2 cellular contexts compared by ENCODE assay signal in the genomic region with DNA sequence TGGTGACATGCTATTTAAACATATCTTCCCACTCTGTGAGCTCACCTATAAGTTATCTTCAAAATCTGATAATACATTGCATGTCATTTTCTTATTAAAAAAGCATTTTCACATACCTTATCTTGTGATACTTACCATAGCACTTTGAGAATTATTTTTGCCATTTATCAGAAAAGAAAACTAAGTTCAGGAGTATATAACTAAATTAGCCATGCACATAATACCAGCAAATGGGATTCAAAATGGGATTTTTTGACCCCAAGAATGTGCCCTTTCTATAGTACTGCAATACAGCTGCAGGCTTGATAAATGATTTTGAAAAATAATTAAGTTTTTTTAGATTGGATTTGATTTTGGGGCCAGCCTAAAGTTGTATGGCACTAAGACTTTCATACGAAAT.
TF ChIP-seq lines count a peak whose summit lies in the region.

No MANE protein-coding gene starts in this region.

TF ChIP-seq in SK-N-SH treated with all-trans-retinoic acid at 6 μM for 48 hours, 23 proteins besides CTCF, POLR2A, EP300 and RAD21 (continued from another document):
- TF ChIP-seq, protein P1, sequence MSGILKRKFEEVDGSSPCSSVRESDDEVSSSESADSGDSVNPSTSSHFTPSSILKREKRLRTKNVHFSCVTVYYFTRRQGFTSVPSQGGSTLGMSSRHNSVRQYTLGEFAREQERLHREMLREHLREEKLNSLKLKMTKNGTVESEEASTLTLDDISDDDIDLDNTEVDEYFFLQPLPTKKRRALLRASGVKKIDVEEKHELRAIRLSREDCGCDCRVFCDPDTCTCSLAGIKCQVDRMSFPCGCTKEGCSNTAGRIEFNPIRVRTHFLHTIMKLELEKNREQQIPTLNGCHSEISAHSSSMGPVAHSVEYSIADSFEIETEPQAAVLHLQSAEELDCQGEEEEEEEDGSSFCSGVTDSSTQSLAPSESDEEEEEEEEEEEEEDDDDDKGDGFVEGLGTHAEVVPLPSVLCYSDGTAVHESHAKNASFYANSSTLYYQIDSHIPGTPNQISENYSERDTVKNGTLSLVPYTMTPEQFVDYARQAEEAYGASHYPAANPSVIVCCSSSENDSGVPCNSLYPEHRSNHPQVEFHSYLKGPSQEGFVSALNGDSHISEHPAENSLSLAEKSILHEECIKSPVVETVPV (CRISPR knock-in tag; IDR thresholded peaks at IDR 0.05) = no peak
- TF ChIP-seq SNAI2 (CRISPR knock-in tag; IDR thresholded peaks at IDR 0.05) (no peak), TOX (CRISPR knock-in tag; IDR thresholded peaks at IDR 0.05; ENCODE audit: borderline replicate concordance) (no peak), ESRRG (CRISPR knock-in tag; IDR thresholded peaks at IDR 0.05) (no peak), RARB (CRISPR knock-in tag; IDR thresholded peaks at IDR 0.05) (no peak), ARNTL (CRISPR knock-in tag; IDR thresholded peaks at IDR 0.05; ENCODE audit: borderline replicate concordance, low read depth) (no peak), GLIS3 (CRISPR knock-in tag; IDR thresholded peaks at IDR 0.05) (peak; percentile 55; the same call in 1 of the 2 replicates), ZNF565 (CRISPR knock-in tag; conservative IDR thresholded peaks at IDR 0.05; ENCODE audit: low read depth) (no peak), ZFP30 (CRISPR knock-in tag; IDR thresholded peaks at IDR 0.05) (no peak), CSDC2 (CRISPR knock-in tag; IDR thresholded peaks at IDR 0.05) (0 out of 2 replicates have a peak, but pooled peaks have one; percentile 75)
- TF ChIP-seq, protein P2, sequence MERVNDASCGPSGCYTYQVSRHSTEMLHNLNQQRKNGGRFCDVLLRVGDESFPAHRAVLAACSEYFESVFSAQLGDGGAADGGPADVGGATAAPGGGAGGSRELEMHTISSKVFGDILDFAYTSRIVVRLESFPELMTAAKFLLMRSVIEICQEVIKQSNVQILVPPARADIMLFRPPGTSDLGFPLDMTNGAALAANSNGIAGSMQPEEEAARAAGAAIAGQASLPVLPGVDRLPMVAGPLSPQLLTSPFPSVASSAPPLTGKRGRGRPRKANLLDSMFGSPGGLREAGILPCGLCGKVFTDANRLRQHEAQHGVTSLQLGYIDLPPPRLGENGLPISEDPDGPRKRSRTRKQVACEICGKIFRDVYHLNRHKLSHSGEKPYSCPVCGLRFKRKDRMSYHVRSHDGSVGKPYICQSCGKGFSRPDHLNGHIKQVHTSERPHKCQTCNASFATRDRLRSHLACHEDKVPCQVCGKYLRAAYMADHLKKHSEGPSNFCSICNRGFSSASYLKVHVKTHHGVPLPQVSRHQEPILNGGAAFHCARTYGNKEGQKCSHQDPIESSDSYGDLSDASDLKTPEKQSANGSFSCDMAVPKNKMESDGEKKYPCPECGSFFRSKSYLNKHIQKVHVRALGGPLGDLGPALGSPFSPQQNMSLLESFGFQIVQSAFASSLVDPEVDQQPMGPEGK (CRISPR knock-in tag; IDR thresholded peaks at IDR 0.05; ENCODE audit: borderline replicate concordance) = peak; percentile 79; the same call in 1 of the 2 replicates
- TF ChIP-seq, protein P3, sequence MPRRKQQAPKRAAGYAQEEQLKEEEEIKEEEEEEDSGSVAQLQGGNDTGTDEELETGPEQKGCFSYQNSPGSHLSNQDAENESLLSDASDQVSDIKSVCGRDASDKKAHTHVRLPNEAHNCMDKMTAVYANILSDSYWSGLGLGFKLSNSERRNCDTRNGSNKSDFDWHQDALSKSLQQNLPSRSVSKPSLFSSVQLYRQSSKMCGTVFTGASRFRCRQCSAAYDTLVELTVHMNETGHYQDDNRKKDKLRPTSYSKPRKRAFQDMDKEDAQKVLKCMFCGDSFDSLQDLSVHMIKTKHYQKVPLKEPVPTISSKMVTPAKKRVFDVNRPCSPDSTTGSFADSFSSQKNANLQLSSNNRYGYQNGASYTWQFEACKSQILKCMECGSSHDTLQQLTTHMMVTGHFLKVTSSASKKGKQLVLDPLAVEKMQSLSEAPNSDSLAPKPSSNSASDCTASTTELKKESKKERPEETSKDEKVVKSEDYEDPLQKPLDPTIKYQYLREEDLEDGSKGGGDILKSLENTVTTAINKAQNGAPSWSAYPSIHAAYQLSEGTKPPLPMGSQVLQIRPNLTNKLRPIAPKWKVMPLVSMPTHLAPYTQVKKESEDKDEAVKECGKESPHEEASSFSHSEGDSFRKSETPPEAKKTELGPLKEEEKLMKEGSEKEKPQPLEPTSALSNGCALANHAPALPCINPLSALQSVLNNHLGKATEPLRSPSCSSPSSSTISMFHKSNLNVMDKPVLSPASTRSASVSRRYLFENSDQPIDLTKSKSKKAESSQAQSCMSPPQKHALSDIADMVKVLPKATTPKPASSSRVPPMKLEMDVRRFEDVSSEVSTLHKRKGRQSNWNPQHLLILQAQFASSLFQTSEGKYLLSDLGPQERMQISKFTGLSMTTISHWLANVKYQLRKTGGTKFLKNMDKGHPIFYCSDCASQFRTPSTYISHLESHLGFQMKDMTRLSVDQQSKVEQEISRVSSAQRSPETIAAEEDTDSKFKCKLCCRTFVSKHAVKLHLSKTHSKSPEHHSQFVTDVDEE (CRISPR knock-in tag; IDR thresholded peaks at IDR 0.05) = peak; percentile 51; the same call in 1 of the 2 replicates
- TF ChIP-seq, protein P4, sequence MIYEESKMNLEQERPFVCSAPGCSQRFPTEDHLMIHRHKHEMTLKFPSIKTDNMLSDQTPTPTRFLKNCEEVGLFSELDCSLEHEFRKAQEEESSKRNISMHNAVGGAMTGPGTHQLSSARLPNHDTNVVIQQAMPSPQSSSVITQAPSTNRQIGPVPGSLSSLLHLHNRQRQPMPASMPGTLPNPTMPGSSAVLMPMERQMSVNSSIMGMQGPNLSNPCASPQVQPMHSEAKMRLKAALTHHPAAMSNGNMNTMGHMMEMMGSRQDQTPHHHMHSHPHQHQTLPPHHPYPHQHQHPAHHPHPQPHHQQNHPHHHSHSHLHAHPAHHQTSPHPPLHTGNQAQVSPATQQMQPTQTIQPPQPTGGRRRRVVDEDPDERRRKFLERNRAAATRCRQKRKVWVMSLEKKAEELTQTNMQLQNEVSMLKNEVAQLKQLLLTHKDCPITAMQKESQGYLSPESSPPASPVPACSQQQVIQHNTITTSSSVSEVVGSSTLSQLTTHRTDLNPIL (CRISPR knock-in tag; IDR thresholded peaks at IDR 0.05; ENCODE audit: low read depth) = 0 out of 2 replicates have a peak, but pooled peaks have one; percentile 38

TF ChIP-seq in SK-N-SH, 30 proteins besides CTCF, POLR2A, EP300 and RAD21 (continued from another document):
- TF ChIP-seq, protein P5, sequence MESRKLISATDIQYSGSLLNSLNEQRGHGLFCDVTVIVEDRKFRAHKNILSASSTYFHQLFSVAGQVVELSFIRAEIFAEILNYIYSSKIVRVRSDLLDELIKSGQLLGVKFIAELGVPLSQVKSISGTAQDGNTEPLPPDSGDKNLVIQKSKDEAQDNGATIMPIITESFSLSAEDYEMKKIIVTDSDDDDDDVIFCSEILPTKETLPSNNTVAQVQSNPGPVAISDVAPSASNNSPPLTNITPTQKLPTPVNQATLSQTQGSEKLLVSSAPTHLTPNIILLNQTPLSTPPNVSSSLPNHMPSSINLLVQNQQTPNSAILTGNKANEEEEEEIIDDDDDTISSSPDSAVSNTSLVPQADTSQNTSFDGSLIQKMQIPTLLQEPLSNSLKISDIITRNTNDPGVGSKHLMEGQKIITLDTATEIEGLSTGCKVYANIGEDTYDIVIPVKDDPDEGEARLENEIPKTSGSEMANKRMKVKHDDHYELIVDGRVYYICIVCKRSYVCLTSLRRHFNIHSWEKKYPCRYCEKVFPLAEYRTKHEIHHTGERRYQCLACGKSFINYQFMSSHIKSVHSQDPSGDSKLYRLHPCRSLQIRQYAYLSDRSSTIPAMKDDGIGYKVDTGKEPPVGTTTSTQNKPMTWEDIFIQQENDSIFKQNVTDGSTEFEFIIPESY (IDR thresholded peaks at IDR 0.05; ENCODE audit: borderline replicate concordance, low read depth) = no peak
- TF ChIP-seq SMC3 (IDR thresholded peaks at IDR 0.05; ENCODE audit: low read depth, low read length) (no peak), TCF12 (IDR thresholded peaks at IDR 0.05) (no peak), TAF1 (IDR thresholded peaks at IDR 0.05; ENCODE audit: borderline replicate concordance, low read depth, low read length) (no peak), GATA2 (CRISPR knock-in tag; IDR thresholded peaks at IDR 0.05) (no peak), NFIC (IDR thresholded peaks at IDR 0.05; ENCODE audit: borderline replicate concordance) (no peak), RFX5 (IDR thresholded peaks at IDR 0.05; ENCODE audit: low read length) (no peak), FOSL2 (IDR thresholded peaks at IDR 0.05; ENCODE audit: borderline replicate concordance, low read depth) (no peak)
- TF ChIP-seq, protein P6, sequence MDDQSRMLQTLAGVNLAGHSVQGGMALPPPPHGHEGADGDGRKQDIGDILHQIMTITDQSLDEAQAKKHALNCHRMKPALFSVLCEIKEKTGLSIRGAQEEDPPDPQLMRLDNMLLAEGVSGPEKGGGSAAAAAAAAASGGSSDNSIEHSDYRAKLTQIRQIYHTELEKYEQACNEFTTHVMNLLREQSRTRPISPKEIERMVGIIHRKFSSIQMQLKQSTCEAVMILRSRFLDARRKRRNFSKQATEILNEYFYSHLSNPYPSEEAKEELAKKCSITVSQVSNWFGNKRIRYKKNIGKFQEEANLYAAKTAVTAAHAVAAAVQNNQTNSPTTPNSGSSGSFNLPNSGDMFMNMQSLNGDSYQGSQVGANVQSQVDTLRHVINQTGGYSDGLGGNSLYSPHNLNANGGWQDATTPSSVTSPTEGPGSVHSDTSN (IDR thresholded peaks at IDR 0.05) = no peak
